In the genomic region with DNA sequence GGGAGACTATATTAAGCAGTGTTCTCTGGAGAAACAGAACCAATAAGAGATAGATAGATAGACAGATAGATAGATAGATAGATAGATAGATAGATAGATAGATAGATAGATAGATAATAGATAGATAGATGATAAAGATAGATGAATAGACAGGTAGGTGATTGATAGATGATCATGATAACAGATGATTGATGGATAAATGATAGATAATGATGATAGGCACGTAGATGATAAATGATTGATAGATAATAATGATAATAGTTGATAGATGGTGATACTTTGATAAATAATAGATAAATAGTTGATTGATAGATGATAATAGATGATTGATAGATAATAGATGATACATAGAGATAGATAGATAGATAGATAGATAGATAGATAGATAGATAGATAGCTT, we compare ENCODE assay signal across 9 cellular contexts. TPM values are rescaled to one million over a fixed set of nuclear protein-coding genes. Genes with fewer than 3 reads are reported as not detected.
"Had no signal": no experiment of that assay in that cellular context is flagged by ENCODE, and none has a peak within 500 bp of the region (broad histone marks: within the 10 kb centered on the region; RNA-seq: fewer than 3 reads in every experiment).

No MANE protein-coding gene starts in this region.

- DNase-seq: GDM1, GF-D8 had no signal

- ATAC-seq: GM12878 had no signal

- H3K4me3 ChIP-seq: GM12878 had no signal

- FAIRE-seq: G401.6, GM12878, GM12891, GM12892, GM18507, GM19239 had no signal

RNA-seq across cellular contexts. Expression of a gene that starts 48.5 kb away (rescaled TPM):
- total RNA-seq: G401, GM12878 had no signal
- polyA plus RNA-seq: GM12878 had no signal
